Comparison of ENCODE assay signal across 25 cellular contexts in genomic region chr16:48972236-48972635, GRCh38.
"Had no signal": no experiment of that assay in that cellular context is flagged by ENCODE, and none has a peak within 500 bp of the region (broad histone marks: within the 10 kb centered on the region; RNA-seq: fewer than 3 reads in every experiment).

No MANE protein-coding gene starts in this region.

- H3K27me3 Mint-ChIP-seq: activated B cell treated with CpG ODN at 0.5 μM for 24 hours; activated CD4-positive, alpha-beta memory T cell treated with anti-CD3 and anti-CD28 coated beads for 36 hours; activated CD4-positive, alpha-beta T cell treated with anti-CD3 and anti-CD28 coated beads, Interleukin-2, amount 10 ng/mL, durations not matched to agents 7 days and 5 days; activated naive CD8-positive, alpha-beta T cell treated with anti-CD3 and anti-CD28 coated beads, Interleukin-2, amount 50 U/mL, for 24 hours; T-helper 17 cell had no signal

- H3K27ac Mint-ChIP-seq: activated B cell treated with CpG ODN at 0.5 μM for 24 hours; activated CD4-positive, alpha-beta memory T cell treated with anti-CD3 and anti-CD28 coated beads for 36 hours; activated CD4-positive, alpha-beta T cell treated with anti-CD3 and anti-CD28 coated beads, Interleukin-2, amount 10 ng/mL, durations not matched to agents 7 days and 5 days; activated naive CD4-positive, alpha-beta T cell treated with anti-CD3 and anti-CD28 coated beads, Interleukin-2, amount 50 U/mL, for 72 hours; activated naive CD8-positive, alpha-beta T cell treated with anti-CD3 and anti-CD28 coated beads, Interleukin-2, amount 50 U/mL, for 24 hours; T-helper 17 cell had no signal

- H3K27ac ChIP-seq: ascending aorta, body of pancreas, Peyer's patch had no signal

- H3K36me3 ChIP-seq: ascending aorta, Peyer's patch had no signal

- ATAC-seq: activated naive CD4-positive, alpha-beta T cell treated with anti-CD3 and anti-CD28 coated beads, Interleukin-2, amount 50 U/mL, for 72 hours; activated naive CD8-positive, alpha-beta T cell treated with anti-CD3 and anti-CD28 coated beads, Interleukin-2, amount 50 U/mL, for 24 hours; activated T-cell treated with anti-CD3 and anti-CD28 coated beads, Interleukin-2, amount 50 U/mL, for 4 hours; body of pancreas; T-helper 17 cell had no signal

- H3K9me3 Mint-ChIP-seq: activated B cell treated with CpG ODN at 0.5 μM for 24 hours; activated CD4-positive, alpha-beta memory T cell treated with anti-CD3 and anti-CD28 coated beads for 36 hours; activated CD4-positive, alpha-beta T cell treated with anti-CD3 and anti-CD28 coated beads, Interleukin-2, amount 10 ng/mL, durations not matched to agents 7 days and 5 days; activated naive CD8-positive, alpha-beta T cell treated with anti-CD3 and anti-CD28 coated beads, Interleukin-2, amount 50 U/mL, for 24 hours; activated T-cell treated with anti-CD3 and anti-CD28 coated beads, Interleukin-2, amount 50 U/mL, for 4 hours had no signal

- H3K36me3 Mint-ChIP-seq: activated CD4-positive, alpha-beta memory T cell treated with anti-CD3 and anti-CD28 coated beads for 36 hours; activated naive CD4-positive, alpha-beta T cell treated with anti-CD3 and anti-CD28 coated beads, Interleukin-2, amount 50 U/mL, for 72 hours had no signal

- DNase-seq: activated B cell treated with CpG ODN at 0.5 μM for 24 hours; activated CD4-positive, alpha-beta memory T cell treated with anti-CD3 and anti-CD28 coated beads for 36 hours; activated CD4-positive, alpha-beta T cell treated with anti-CD3 and anti-CD28 coated beads for 1 hour; activated CD4-positive, alpha-beta T cell treated with anti-CD3 and anti-CD28 coated beads, Interleukin-2, amount 10 ng/mL, durations not matched to agents 7 days and 5 days; activated CD8-positive, alpha-beta memory T cell treated with anti-CD3 and anti-CD28 coated beads for 24 hours; activated effector memory CD4-positive, alpha-beta T cell treated with anti-CD3 and anti-CD28 coated beads, Interleukin-2, amount 50 U/mL, for 16 hours; activated naive CD4-positive, alpha-beta T cell treated with Interleukin-2 at 50 U/mL for 16 hours; activated naive CD8-positive, alpha-beta T cell treated with anti-CD3 and anti-CD28 coated beads, Interleukin-2, amount 50 U/mL, for 24 hours; activated T-cell treated with anti-CD3 and anti-CD28 coated beads, Interleukin-2, amount 50 U/mL, for 4 hours; amniotic stem cell; body of pancreas; central memory CD4-positive, alpha-beta T cell; Kasumi-1; KBM-7; NCI-H1048; NCI-H2029; NCI-H2107; NCI-H2227 treated with DMSO at 0.1 percent for 48 hours; NCI-H526; Peyer's patch; SHP77 treated with DMSO at 0.1 percent for 48 hours; T-helper 17 cell; T-helper 9 cell had no signal

- H3K4me1 Mint-ChIP-seq: activated B cell treated with CpG ODN at 0.5 μM for 24 hours; activated CD4-positive, alpha-beta T cell treated with anti-CD3 and anti-CD28 coated beads, Interleukin-2, amount 10 ng/mL, durations not matched to agents 7 days and 5 days; activated naive CD8-positive, alpha-beta T cell treated with anti-CD3 and anti-CD28 coated beads, Interleukin-2, amount 50 U/mL, for 24 hours; T-helper 17 cell had no signal

- H3K4me3 ChIP-seq: ascending aorta, body of pancreas, Peyer's patch had no signal

- H3K4me3 Mint-ChIP-seq: activated B cell treated with CpG ODN at 0.5 μM for 24 hours; activated CD4-positive, alpha-beta memory T cell treated with anti-CD3 and anti-CD28 coated beads for 36 hours; activated CD4-positive, alpha-beta T cell treated with anti-CD3 and anti-CD28 coated beads, Interleukin-2, amount 10 ng/mL, durations not matched to agents 7 days and 5 days; activated naive CD8-positive, alpha-beta T cell treated with anti-CD3 and anti-CD28 coated beads, Interleukin-2, amount 50 U/mL, for 24 hours; activated T-cell treated with anti-CD3 and anti-CD28 coated beads, Interleukin-2, amount 50 U/mL, for 4 hours; T-helper 17 cell had no signal

- H3K27me3 ChIP-seq: ascending aorta, body of pancreas, Peyer's patch had no signal

- H3K9me3 ChIP-seq: ascending aorta, body of pancreas, Peyer's patch had no signal

- H3K4me1 ChIP-seq: ascending aorta, body of pancreas, Peyer's patch had no signal
